In the genomic region with DNA sequence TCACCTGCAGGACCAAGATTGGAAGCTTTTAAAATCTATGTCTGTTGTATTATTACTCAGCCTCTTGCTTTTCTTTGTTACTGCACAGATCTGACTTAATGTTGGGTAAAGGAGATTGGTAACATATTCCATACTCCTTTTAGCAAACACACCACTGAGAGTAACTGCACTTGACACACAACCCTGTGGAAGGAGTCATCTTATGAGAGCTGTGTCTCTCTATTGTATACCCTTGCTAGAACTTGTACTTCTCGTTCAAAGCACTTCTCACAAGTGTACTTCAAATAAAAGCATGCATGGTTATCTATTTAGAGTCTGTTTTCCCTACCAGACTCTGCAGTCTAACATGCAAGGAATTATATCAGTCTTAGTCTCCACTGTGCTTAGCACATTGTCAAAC, we compare ENCODE assay signal across 28 cellular contexts.
"Had no signal": no experiment of that assay in that cellular context is flagged by ENCODE, and none has a peak within 500 bp of the region (broad histone marks: within the 10 kb centered on the region; RNA-seq: fewer than 3 reads in every experiment).

No MANE protein-coding gene starts in this region.

- ATAC-seq: activated naive CD4-positive, alpha-beta T cell treated with anti-CD3 and anti-CD28 coated beads, Interleukin-2, amount 50 U/mL, for 72 hours; activated naive CD8-positive, alpha-beta T cell treated with anti-CD3 and anti-CD28 coated beads, Interleukin-2, amount 50 U/mL, for 24 hours; activated T-cell treated with anti-CD3 and anti-CD28 coated beads, Interleukin-2, amount 50 U/mL, for 4 hours; body of pancreas had no signal

- H3K4me3 ChIP-seq: ascending aorta, body of pancreas, Peyer's patch, SJCRH30 had no signal

- H3K9me3 ChIP-seq: ascending aorta, body of pancreas, Peyer's patch, SJCRH30, SK-N-SH had no signal

- H3K4me1 ChIP-seq: ascending aorta, body of pancreas, Peyer's patch, SJCRH30 had no signal

- H3K36me3 ChIP-seq: ascending aorta, Peyer's patch, SJCRH30 had no signal

- H3K27me3 ChIP-seq: ascending aorta, body of pancreas, Peyer's patch, SJCRH30 had no signal

- DNase-seq: activated CD4-positive, alpha-beta memory T cell treated with anti-CD3 and anti-CD28 coated beads for 36 hours; activated CD4-positive, alpha-beta T cell treated with anti-CD3 and anti-CD28 coated beads, Interleukin-2, amount 10 ng/mL, durations not matched to agents 7 days and 5 days; activated CD4-positive, CD25-positive, alpha-beta regulatory T cell; activated CD8-positive, alpha-beta memory T cell treated with anti-CD3 and anti-CD28 coated beads for 24 hours; activated effector memory CD4-positive, alpha-beta T cell treated with anti-CD3 and anti-CD28 coated beads, Interleukin-2, amount 50 U/mL, for 16 hours; activated naive CD4-positive, alpha-beta T cell treated with Interleukin-2 at 50 U/mL for 16 hours; activated naive CD8-positive, alpha-beta T cell treated with anti-CD3 and anti-CD28 coated beads, Interleukin-2, amount 50 U/mL, for 24 hours; activated T-cell treated with anti-CD3 and anti-CD28 coated beads, Interleukin-2, amount 50 U/mL, for 4 hours; amniotic stem cell; body of pancreas; central memory CD4-positive, alpha-beta T cell; KG1; NCI-H1048; NCI-H146; NCI-H2029 treated with DMSO at 0.1 percent for 48 hours; NCI-H446; NCI-H82; NK-92 treated with Interleukin-12 subunit alpha and Interleukin-12 subunit beta, amount 100 ng/mL, for 24 hours; OCI-M1; Peyer's patch; Right ventricle myocardium superior; SJCRH30; SK-N-SH; T-helper 1 cell had no signal

- H3K27ac ChIP-seq: ascending aorta, body of pancreas, Peyer's patch, RWPE1, SJCRH30, VCaP had no signal
